In genomic region chr3:135349254-135349948, GRCh38 we compare ENCODE assay signal across 30 cellular contexts.
"Had no signal": no experiment of that assay in that cellular context is flagged by ENCODE, and none has a peak within 500 bp of the region (broad histone marks: within the 10 kb centered on the region; RNA-seq: fewer than 3 reads in every experiment).

No MANE protein-coding gene starts in this region.

- DNase-seq: activated CD4-positive, alpha-beta memory T cell treated with anti-CD3 and anti-CD28 coated beads for 36 hours; activated CD4-positive, alpha-beta T cell treated with anti-CD3 and anti-CD28 coated beads for 1 hour; activated CD4-positive, alpha-beta T cell treated with anti-CD3 and anti-CD28 coated beads for 4 hours; activated CD4-positive, alpha-beta T cell treated with anti-CD3 and anti-CD28 coated beads, Interleukin-2, amount 50 U/mL, for 1 hour; activated CD4-positive, CD25-positive, alpha-beta regulatory T cell; activated CD8-positive, alpha-beta memory T cell treated with anti-CD3 and anti-CD28 coated beads, Interleukin-2, amount 10 ng/mL, durations not matched to agents 7 days and 5 days; activated CD8-positive, alpha-beta memory T cell treated with anti-CD3 and anti-CD28 coated beads, Interleukin-2, amount 50 U/mL, for 4 hours; activated CD8-positive, alpha-beta T cell treated with anti-CD3 and anti-CD28 coated beads, Interleukin-2, amount 10 ng/mL, durations not matched to agents 7 days and 5 days; activated effector memory CD4-positive, alpha-beta T cell treated with anti-CD3 and anti-CD28 coated beads, Interleukin-2, amount 50 U/mL, for 16 hours; activated naive CD4-positive, alpha-beta T cell treated with anti-CD3 and anti-CD28 coated beads for 36 hours; activated naive CD8-positive, alpha-beta T cell treated with anti-CD3 and anti-CD28 coated beads for 36 hours; activated naive CD8-positive, alpha-beta T cell treated with anti-CD3 and anti-CD28 coated beads, Interleukin-2, amount 50 U/mL, for 24 hours; activated T-cell treated with anti-CD3 and anti-CD28 coated beads, Interleukin-2, amount 50 U/mL, for 1 hour; activated T-cell treated with anti-CD3 and anti-CD28 coated beads, Interleukin-2, amount 50 U/mL, for 48 hours; adrenal gland; amygdala; brain microvascular endothelial cell; effector CD4-positive, alpha-beta T cell; effector memory CD8-positive, alpha-beta T cell; erythroblast; esophagus squamous epithelium; foreskin melanocyte; head of caudate nucleus; T-helper 2 cell had no signal

- H3K27me3 ChIP-seq: adrenal gland, brain microvascular endothelial cell, esophagus squamous epithelium had no signal

- H3K27ac Mint-ChIP-seq: activated CD4-positive, alpha-beta memory T cell treated with anti-CD3 and anti-CD28 coated beads for 36 hours; activated CD8-positive, alpha-beta memory T cell treated with anti-CD3 and anti-CD28 coated beads, Interleukin-2, amount 10 ng/mL, durations not matched to agents 7 days and 5 days; activated CD8-positive, alpha-beta T cell treated with anti-CD3 and anti-CD28 coated beads, Interleukin-2, amount 10 ng/mL, durations not matched to agents 7 days and 5 days; activated naive CD4-positive, alpha-beta T cell treated with anti-CD3 and anti-CD28 coated beads for 36 hours; activated naive CD4-positive, alpha-beta T cell treated with anti-CD3 and anti-CD28 coated beads, Interleukin-2, amount 50 U/mL, for 24 hours; activated naive CD8-positive, alpha-beta T cell treated with anti-CD3 and anti-CD28 coated beads for 36 hours; activated naive CD8-positive, alpha-beta T cell treated with anti-CD3 and anti-CD28 coated beads, Interleukin-2, amount 50 U/mL, for 24 hours; activated T-helper 1 cell treated with anti-CD3 and anti-CD28 coated beads, Interleukin-12 subunit alpha, Interleukin-12 subunit beta, Interleukin-2, Interleukin-4 antibody, amounts not matched to agents 30 ng/mL and 10 ng/mL and 1 ng/mL, durations not matched to agents 14 hours and 24 hours and 36 hours; activated T-helper 2 cell treated with anti-CD3 and anti-CD28 coated beads, Interferon-gamma antibody, Interleukin-2, Interleukin-4, amounts not matched to agents 10 μg/mL and 5 μg/mL and 100 μg/mL, durations not matched to agents 14 hours and 24 hours and 36 hours; dendritic cell treated with granulocyte-macrophage colony-stimulating factor and Interleukin-4, amounts not matched to agents 40 ng/mL and 50 ng/mL, for 4 days; effector memory CD8-positive, alpha-beta T cell had no signal

- H3K36me3 Mint-ChIP-seq: activated CD4-positive, alpha-beta memory T cell treated with anti-CD3 and anti-CD28 coated beads for 36 hours; activated CD8-positive, alpha-beta memory T cell treated with anti-CD3 and anti-CD28 coated beads, Interleukin-2, amount 10 ng/mL, durations not matched to agents 7 days and 5 days; activated naive CD4-positive, alpha-beta T cell treated with anti-CD3 and anti-CD28 coated beads, Interleukin-2, amount 50 U/mL, for 24 hours; activated naive CD8-positive, alpha-beta T cell treated with anti-CD3 and anti-CD28 coated beads for 36 hours had no signal

- H3K4me1 Mint-ChIP-seq: activated CD8-positive, alpha-beta memory T cell treated with anti-CD3 and anti-CD28 coated beads, Interleukin-2, amount 10 ng/mL, durations not matched to agents 7 days and 5 days; activated naive CD4-positive, alpha-beta T cell treated with anti-CD3 and anti-CD28 coated beads, Interleukin-2, amount 50 U/mL, for 24 hours; activated naive CD8-positive, alpha-beta T cell treated with anti-CD3 and anti-CD28 coated beads for 36 hours; activated naive CD8-positive, alpha-beta T cell treated with anti-CD3 and anti-CD28 coated beads, Interleukin-2, amount 50 U/mL, for 24 hours; central memory CD8-positive, alpha-beta T cell had no signal

- H3K4me3 Mint-ChIP-seq: activated CD4-positive, alpha-beta memory T cell treated with anti-CD3 and anti-CD28 coated beads for 36 hours; activated CD8-positive, alpha-beta memory T cell treated with anti-CD3 and anti-CD28 coated beads, Interleukin-2, amount 10 ng/mL, durations not matched to agents 7 days and 5 days; activated CD8-positive, alpha-beta T cell treated with anti-CD3 and anti-CD28 coated beads, Interleukin-2, amount 10 ng/mL, durations not matched to agents 7 days and 5 days; activated naive CD4-positive, alpha-beta T cell treated with anti-CD3 and anti-CD28 coated beads for 36 hours; activated naive CD4-positive, alpha-beta T cell treated with anti-CD3 and anti-CD28 coated beads, Interleukin-2, amount 50 U/mL, for 24 hours; activated naive CD8-positive, alpha-beta T cell treated with anti-CD3 and anti-CD28 coated beads for 36 hours; activated naive CD8-positive, alpha-beta T cell treated with anti-CD3 and anti-CD28 coated beads, Interleukin-2, amount 50 U/mL, for 24 hours; activated T-helper 1 cell treated with anti-CD3 and anti-CD28 coated beads, Interleukin-12 subunit alpha, Interleukin-12 subunit beta, Interleukin-2, Interleukin-4 antibody, amounts not matched to agents 30 ng/mL and 10 ng/mL and 1 ng/mL, durations not matched to agents 14 hours and 24 hours and 36 hours; central memory CD8-positive, alpha-beta T cell; dendritic cell treated with granulocyte-macrophage colony-stimulating factor and Interleukin-4, amounts not matched to agents 40 ng/mL and 50 ng/mL, for 4 days; effector memory CD8-positive, alpha-beta T cell had no signal

- ATAC-seq: activated CD8-positive, alpha-beta memory T cell treated with anti-CD3 and anti-CD28 coated beads, Interleukin-2, amount 10 ng/mL, durations not matched to agents 7 days and 5 days; activated CD8-positive, alpha-beta T cell treated with anti-CD3 and anti-CD28 coated beads, Interleukin-2, amount 10 ng/mL, durations not matched to agents 7 days and 5 days; activated naive CD8-positive, alpha-beta T cell treated with anti-CD3 and anti-CD28 coated beads, Interleukin-2, amount 50 U/mL, for 24 hours; effector memory CD8-positive, alpha-beta T cell had no signal

- H3K36me3 ChIP-seq: adrenal gland, brain microvascular endothelial cell, esophagus squamous epithelium had no signal

- H3K27me3 Mint-ChIP-seq: activated CD4-positive, alpha-beta memory T cell treated with anti-CD3 and anti-CD28 coated beads for 36 hours; activated CD8-positive, alpha-beta memory T cell treated with anti-CD3 and anti-CD28 coated beads, Interleukin-2, amount 10 ng/mL, durations not matched to agents 7 days and 5 days; activated naive CD4-positive, alpha-beta T cell treated with anti-CD3 and anti-CD28 coated beads, Interleukin-2, amount 50 U/mL, for 24 hours; activated naive CD8-positive, alpha-beta T cell treated with anti-CD3 and anti-CD28 coated beads for 36 hours; activated naive CD8-positive, alpha-beta T cell treated with anti-CD3 and anti-CD28 coated beads, Interleukin-2, amount 50 U/mL, for 24 hours; central memory CD8-positive, alpha-beta T cell; dendritic cell treated with granulocyte-macrophage colony-stimulating factor and Interleukin-4, amounts not matched to agents 40 ng/mL and 50 ng/mL, for 4 days; effector memory CD8-positive, alpha-beta T cell had no signal

- H3K9me3 Mint-ChIP-seq: activated naive CD4-positive, alpha-beta T cell treated with anti-CD3 and anti-CD28 coated beads, Interleukin-2, amount 50 U/mL, for 24 hours; activated T-helper 1 cell treated with anti-CD3 and anti-CD28 coated beads, Interleukin-12 subunit alpha, Interleukin-12 subunit beta, Interleukin-2, Interleukin-4 antibody, amounts not matched to agents 30 ng/mL and 10 ng/mL and 1 ng/mL, durations not matched to agents 14 hours and 24 hours and 36 hours; activated T-helper 2 cell treated with anti-CD3 and anti-CD28 coated beads, Interferon-gamma antibody, Interleukin-2, Interleukin-4, amounts not matched to agents 10 μg/mL and 5 μg/mL and 100 μg/mL, durations not matched to agents 14 hours and 24 hours and 36 hours had no signal

- H3K9me3 ChIP-seq: adrenal gland, esophagus squamous epithelium had no signal

- H3K4me3 ChIP-seq: adrenal gland, coronary artery, esophagus squamous epithelium had no signal

- H3K4me1 ChIP-seq: adrenal gland, esophagus squamous epithelium had no signal

- H3K27ac ChIP-seq: adrenal gland, brain microvascular endothelial cell, coronary artery, esophagus squamous epithelium had no signal
